Comparison of ENCODE assay signal across 24 cellular contexts in the genomic region with DNA sequence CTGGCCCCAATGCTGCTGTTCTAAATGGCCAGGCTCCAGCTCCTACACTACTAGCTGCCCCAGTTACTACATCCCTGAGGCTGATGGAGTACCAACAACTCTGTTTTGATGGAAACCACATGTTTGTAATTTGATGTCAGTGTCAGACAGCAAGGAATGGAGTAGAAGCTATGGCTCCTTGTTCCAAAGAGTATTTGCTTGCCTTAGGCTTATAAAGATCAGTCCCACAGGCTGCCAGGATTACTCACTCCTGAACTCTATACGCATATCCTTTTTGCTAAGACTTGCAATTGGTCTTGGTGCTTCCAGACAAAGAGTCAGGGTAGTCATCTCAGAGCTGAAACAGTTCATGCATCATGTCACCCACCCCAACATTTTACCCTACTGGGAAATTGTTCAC.
DNase-seq lines count a peak whose midpoint lies in the region; ATAC-seq and TF ChIP-seq lines count a peak whose summit lies in the region.
"Had no signal": no experiment of that assay in that cellular context is flagged by ENCODE, and none has a peak within 500 bp of the region (broad histone marks: within the 10 kb centered on the region; RNA-seq: fewer than 3 reads in every experiment).

No MANE protein-coding gene starts in this region.

- H3K9ac ChIP-seq in PC-3 (ENCODE audit: low read length), result no peak overlapping the region

- WGBS in esophagus muscularis mucosa, result 90% methylated on average over 1 of the region's 1 CpG

- H3K27me3 ChIP-seq in BJ (ENCODE audit: control insufficient read depth, insufficient read depth, low read length), result no peaks in the 10 kb centered on the region
- peaks cover 34% of the 10 kb centered on the region for H3K27me3 ChIP-seq in PC-3 (ENCODE audit: low read length)
- peaks cover 0 to 6% (median 2%) of the 10 kb centered on the region in 4 donors for H3K27me3 ChIP-seq in esophagus muscularis mucosa
- H3K27me3 ChIP-seq: breast epithelium had no signal

- no peaks in the 10 kb centered on the region for H4K20me1 ChIP-seq in PC-3 (ENCODE audit: low read length)

- TF ChIP-seq CTCF in BJ (IDR thresholded peaks at IDR 0.05; ENCODE audit: insufficient read depth, low read depth, low read length) (no peak), PC-3 (conservative IDR thresholded peaks at IDR 0.05; ENCODE audit: low read depth, low read length) (no peak), esophagus muscularis mucosa (IDR thresholded peaks at IDR 0.05) (no peak), neural crest cell (conservative IDR thresholded peaks at IDR 0.05) (no peak)

- H3K9me2 ChIP-seq in PC-3 (replicated peaks; ENCODE audit: low read length), result no peaks in the 10 kb centered on the region

- no peaks in the 10 kb centered on the region for H3F3A ChIP-seq in PC-3 (ENCODE audit: low read length, unreplicated experiment)

- H3K4me3 ChIP-seq in BJ (ENCODE audit: low read depth, low read length) (no peak overlapping the region), PC-3 (ENCODE audit: low read length) (no peak overlapping the region), esophagus muscularis mucosa (no peak overlapping the region)
- H3K4me3 ChIP-seq: breast epithelium, HAP-1 had no signal

- H2AFZ ChIP-seq in PC-3 (ENCODE audit: low read length), result no peak overlapping the region

- no peaks in the 10 kb centered on the region for H3K36me3 Mint-ChIP-seq in neural crest cell (ENCODE audit: low read depth)
- no peaks in the 10 kb centered on the region for H3K36me3 Mint-ChIP-seq in activated T-cell treated with anti-CD3 and anti-CD28 coated beads, Interleukin-2, amount 50 U/mL, for 72 hours (ENCODE audit: insufficient read depth in 2 of 2)
- H3K36me3 Mint-ChIP-seq: activated CD8-positive, alpha-beta memory T cell treated with anti-CD3 and anti-CD28 coated beads, Interleukin-2, amount 10 ng/mL, durations not matched to agents 7 days and 5 days; activated naive CD8-positive, alpha-beta T cell treated with anti-CD3 and anti-CD28 coated beads, Interleukin-2, amount 10 ng/mL, durations not matched to agents 7 days and 5 days; natural killer cell treated with Interleukin-12 subunit alpha and Interleukin-12 subunit beta and Interleukin-15 and Interleukin-18, amount 100 ng/mL, for 72 hours; stimulated activated naive B cell treated with anti-CD40 and anti-IgM and Interleukin-4, amounts not matched to agents 10 μg/mL and 1 μg/mL and 100 μg/mL, for 72 hours had no signal

- no peak overlapping the region for H3K4me2 ChIP-seq in PC-3 (ENCODE audit: low read length)

- BruUV-seq in PC-3 (replicated peaks; lab: Mats Ljungman, UMichigan), result no TSS peak

- no peaks in the 10 kb centered on the region for H3K27me3 Mint-ChIP-seq in neural crest cell (ENCODE audit: low read depth)
- peaks cover 9% of the 10 kb centered on the region for H3K27me3 Mint-ChIP-seq in activated T-cell treated with anti-CD3 and anti-CD28 coated beads, Interleukin-2, amount 50 U/mL, for 72 hours (ENCODE audit: low read depth)
- H3K27me3 Mint-ChIP-seq: activated CD8-positive, alpha-beta memory T cell treated with anti-CD3 and anti-CD28 coated beads, Interleukin-2, amount 10 ng/mL, durations not matched to agents 7 days and 5 days; activated naive CD8-positive, alpha-beta T cell treated with anti-CD3 and anti-CD28 coated beads, Interleukin-2, amount 10 ng/mL, durations not matched to agents 7 days and 5 days; stimulated activated naive B cell treated with anti-CD40 and anti-IgM and Interleukin-4, amounts not matched to agents 10 μg/mL and 1 μg/mL and 100 μg/mL, for 72 hours had no signal

- no peaks in the 10 kb centered on the region for H3K36me3 ChIP-seq in BJ (ENCODE audit: control insufficient read depth, insufficient read depth, low read length)
- H3K36me3 ChIP-seq in PC-3 (ENCODE audit: low read depth, low read length), result no peaks in the 10 kb centered on the region
- H3K36me3 ChIP-seq in esophagus muscularis mucosa, result no peaks in the 10 kb centered on the region
- H3K36me3 ChIP-seq: breast epithelium, HAP-1 had no signal

- H3K27ac ChIP-seq in PC-3 (ENCODE audit: low read length) (no peak overlapping the region), esophagus muscularis mucosa (replicated peaks in 1 of 4) (peak overlapping the region in 1 of 4 donors; percentile 34)
- H3K27ac ChIP-seq: breast epithelium had no signal

- H3K4me1 ChIP-seq in PC-3 (ENCODE audit: insufficient read depth, low read length) (no peaks in the 10 kb centered on the region), esophagus muscularis mucosa (peaks cover 0 to 14% (median 0%) of the 10 kb centered on the region in 4 donors)
- H3K4me1 ChIP-seq: breast epithelium, HAP-1 had no signal

- peaks cover 30% of the 10 kb centered on the region for H3K4me1 Mint-ChIP-seq in neural crest cell
- no peaks in the 10 kb centered on the region for H3K4me1 Mint-ChIP-seq in activated T-cell treated with anti-CD3 and anti-CD28 coated beads, Interleukin-2, amount 50 U/mL, for 72 hours (ENCODE audit: low read depth)
- H3K4me1 Mint-ChIP-seq: activated CD8-positive, alpha-beta memory T cell treated with anti-CD3 and anti-CD28 coated beads, Interleukin-2, amount 10 ng/mL, durations not matched to agents 7 days and 5 days; activated naive CD8-positive, alpha-beta T cell treated with anti-CD3 and anti-CD28 coated beads, Interleukin-2, amount 10 ng/mL, durations not matched to agents 7 days and 5 days; stimulated activated naive B cell treated with anti-CD40 and anti-IgM and Interleukin-4, amounts not matched to agents 10 μg/mL and 1 μg/mL and 100 μg/mL, for 72 hours had no signal

- H3K79me2 ChIP-seq in PC-3 (ENCODE audit: low read length), result no peaks in the 10 kb centered on the region

- CTCF ChIA-PET in BJ (lab: Yijun Ruan, JAX) (interaction anchor here (1.4 kb wide), 1 partner anchor 14 kb away, joined by 3 read pairs; no protein-coding TSS in a partner anchor), PC-3 (lab: Charles Lee) (no interaction called here)

- peak overlapping the region; percentile 90 for H3K27ac Mint-ChIP-seq in neural crest cell (ENCODE audit: unreplicated experiment)
- no peak overlapping the region for H3K27ac Mint-ChIP-seq in activated T-cell treated with anti-CD3 and anti-CD28 coated beads, Interleukin-2, amount 50 U/mL, for 72 hours
- H3K27ac Mint-ChIP-seq: activated CD8-positive, alpha-beta memory T cell treated with anti-CD3 and anti-CD28 coated beads, Interleukin-2, amount 10 ng/mL, durations not matched to agents 7 days and 5 days; activated naive CD8-positive, alpha-beta T cell treated with anti-CD3 and anti-CD28 coated beads, Interleukin-2, amount 10 ng/mL, durations not matched to agents 7 days and 5 days; natural killer cell treated with Interleukin-12 subunit alpha and Interleukin-12 subunit beta and Interleukin-15 and Interleukin-18, amount 100 ng/mL, for 72 hours; stimulated activated naive B cell treated with anti-CD40 and anti-IgM and Interleukin-4, amounts not matched to agents 10 μg/mL and 1 μg/mL and 100 μg/mL, for 72 hours had no signal

- H3K9me3 ChIP-seq in PC-3 (ENCODE audit: low read length), result no peaks in the 10 kb centered on the region
- no peaks in the 10 kb centered on the region for H3K9me3 ChIP-seq in esophagus muscularis mucosa
- H3K9me3 ChIP-seq: breast epithelium, HAP-1 had no signal

- no peak for TF ChIP-seq EP300 in esophagus muscularis mucosa (IDR thresholded peaks at IDR 0.05)

- DNase-seq in BJ (ENCODE audit: low read depth), result peak; percentile 40
- peak; percentile 46 for DNase-seq in PC-3
- peak; percentile 80 for DNase-seq in esophagus muscularis mucosa (ENCODE audit: extremely low spot score)
- DNase-seq in neural crest cell (ENCODE audit: low read depth, low spot score), result no peak
- no peak for DNase-seq in GM19238 (ENCODE audit: insufficient read length, low spot score)
- DNase-seq in epidermal melanocyte (ENCODE audit: insufficient read length, low spot score), result no peak
- no peak for DNase-seq in SW480 (ENCODE audit: low spot score)
- DNase-seq in activated T-cell treated with anti-CD3 and anti-CD28 coated beads, Interleukin-2, amount 50 U/mL, for 72 hours, result no peak
- DNase-seq: activated CD4-positive, alpha-beta T cell treated with anti-CD3 and anti-CD28 coated beads for 4 hours; activated CD8-positive, alpha-beta memory T cell treated with anti-CD3 and anti-CD28 coated beads, Interleukin-2, amount 10 ng/mL, durations not matched to agents 7 days and 5 days; activated naive CD8-positive, alpha-beta T cell treated with anti-CD3 and anti-CD28 coated beads, Interleukin-2, amount 10 ng/mL, durations not matched to agents 7 days and 5 days; dermis blood vessel endothelial cell; DMS79; Karpas-422; midbrain; NCI-H1105; NCI-H2081 treated with DMSO at 0.1 percent for 48 hours; NCI-H526; stimulated activated CD4-positive, alpha-beta T cell treated with anti-CD3 and anti-CD28 coated beads, Interleukin-2, amount 100 ng/mL, for 24 hours; stimulated activated naive B cell treated with anti-CD40 and anti-IgM and Interleukin-4, amounts not matched to agents 10 μg/mL and 1 μg/mL and 100 μg/mL, for 72 hours; T-helper 1 cell had no signal

- intact Hi-C loops in PC-3 (cut with micrococcal nuclease), result no loop called here
- intact Hi-C loops in esophagus muscularis mucosa (cut with DNase I), result no loop called here

- ATAC-seq in PC-3, result no peak
- no peak for ATAC-seq in activated T-cell treated with anti-CD3 and anti-CD28 coated beads, Interleukin-2, amount 50 U/mL, for 72 hours (replicated peaks in 1 of 2)
- ATAC-seq: activated CD8-positive, alpha-beta memory T cell treated with anti-CD3 and anti-CD28 coated beads, Interleukin-2, amount 10 ng/mL, durations not matched to agents 7 days and 5 days; natural killer cell treated with Interleukin-12 subunit alpha and Interleukin-12 subunit beta and Interleukin-15 and Interleukin-18, amount 100 ng/mL, for 72 hours; stimulated activated naive B cell treated with anti-CD40 and anti-IgM and Interleukin-4, amounts not matched to agents 10 μg/mL and 1 μg/mL and 100 μg/mL, for 72 hours had no signal

- POLR2A ChIA-PET in BJ (lab: Charles Lee) (no interaction called here), PC-3 (lab: Charles Lee; ENCODE audit: unreplicated experiment) (no interaction called here)

- peak overlapping the region; percentile 37 for H3K4me3 Mint-ChIP-seq in neural crest cell
- H3K4me3 Mint-ChIP-seq in activated T-cell treated with anti-CD3 and anti-CD28 coated beads, Interleukin-2, amount 50 U/mL, for 72 hours, result no peak overlapping the region
- H3K4me3 Mint-ChIP-seq: activated CD8-positive, alpha-beta memory T cell treated with anti-CD3 and anti-CD28 coated beads, Interleukin-2, amount 10 ng/mL, durations not matched to agents 7 days and 5 days; activated naive CD8-positive, alpha-beta T cell treated with anti-CD3 and anti-CD28 coated beads, Interleukin-2, amount 10 ng/mL, durations not matched to agents 7 days and 5 days; natural killer cell treated with Interleukin-12 subunit alpha and Interleukin-12 subunit beta and Interleukin-15 and Interleukin-18, amount 100 ng/mL, for 72 hours; stimulated activated naive B cell treated with anti-CD40 and anti-IgM and Interleukin-4, amounts not matched to agents 10 μg/mL and 1 μg/mL and 100 μg/mL, for 72 hours had no signal

- TF ChIP-seq POLR2A in esophagus muscularis mucosa (IDR thresholded peaks at IDR 0.05; ENCODE audit: low read depth), result no peak

- peaks cover 5% of the 10 kb centered on the region for H3K9me3 Mint-ChIP-seq in neural crest cell
- peaks cover 0 to 3% of the 10 kb centered on the region in 2 donors for H3K9me3 Mint-ChIP-seq in activated T-cell treated with anti-CD3 and anti-CD28 coated beads, Interleukin-2, amount 50 U/mL, for 72 hours
- H3K9me3 Mint-ChIP-seq: activated naive CD8-positive, alpha-beta T cell treated with anti-CD3 and anti-CD28 coated beads, Interleukin-2, amount 10 ng/mL, durations not matched to agents 7 days and 5 days had no signal

Comparison
In these comparisons a context has a peak if more than half of its experiments do, and no peak if none do; other contexts are left out.
1. DNase-seq: peak in BJ (single experiment), PC-3 (single experiment) and esophagus muscularis mucosa (single experiment); none in neural crest cell (single experiment), GM19238 (single experiment), epidermal melanocyte (single experiment), SW480 (single experiment) and activated T-cell treated with anti-CD3 and anti-CD28 coated beads, Interleukin-2, amount 50 U/mL, for 72 hours (0 of 2).